ENCODE assay signal across 8 cellular contexts in genomic region chr14:88824314-88825077, GRCh38. TPM values are rescaled to one million over a fixed set of nuclear protein-coding genes. Genes with fewer than 3 reads are reported as not detected.
A peak's percentile ranks its signal among the peaks of the same experiment; 100 is the strongest.
DNase-seq lines count a peak whose midpoint lies in the region; ATAC-seq and TF ChIP-seq lines count a peak whose summit lies in the region.

Gene TTC8 (plus strand): TSS chr14:88824651. CDS start chr14:88824708, 57 bp downstream.

- TF ChIP-seq POLR2A in GM15510 (IDR thresholded peaks at IDR 0.05; ENCODE audit: borderline replicate concordance, extremely low read depth, insufficient read length) (peak; percentile 68), upper lobe of left lung (IDR thresholded peaks at IDR 0.05) (peak in 2 of 4 donors; percentile 44 to 74)

- no peak for TF ChIP-seq EP300 in upper lobe of left lung (IDR thresholded peaks at IDR 0.05)

- peaks cover 20% of the 10 kb centered on the region for H3K27me3 Mint-ChIP-seq in T-helper 1 cell treated with Interleukin-12 subunit alpha and Interleukin-12 subunit beta and Interleukin-4 antibody, amounts not matched to agents 30 μg/mL and 1 μg/mL, for 36 hours (ENCODE audit: low read depth)

- H3K4me3 ChIP-seq in left ventricle myocardium inferior (peak within 1 kb of the TSS; percentile 88), upper lobe of left lung (peak within 1 kb of the TSS; percentile 26 to 83 (median 72))

- peak within 1 kb of the TSS; percentile 94 for H3K27ac Mint-ChIP-seq in T-helper 1 cell treated with Interleukin-12 subunit alpha and Interleukin-12 subunit beta and Interleukin-4 antibody, amounts not matched to agents 30 μg/mL and 1 μg/mL, for 36 hours

- DNase-seq in NCI-H1694 (lab: John Stamatoyannopoulos, UW) (peak; percentile 85), left ventricle myocardium inferior (peak; percentile 88), posterior vena cava (ENCODE audit: low spot score) (peak; percentile 96), upper lobe of left lung (peak; percentile 89 to 95)

- H3K9me3 Mint-ChIP-seq in T-helper 1 cell treated with Interleukin-12 subunit alpha and Interleukin-12 subunit beta and Interleukin-4 antibody, amounts not matched to agents 30 μg/mL and 1 μg/mL, for 36 hours: no peaks in the 10 kb centered on the region

- WGBS in upper lobe of left lung, 2 donors: 1 to 6% methylated on average over 18 to 47 of the region's 50 CpGs

- H3K27me3 ChIP-seq in left ventricle myocardium inferior (ENCODE audit: low read depth) (no peaks in the 10 kb centered on the region), upper lobe of left lung (no peaks in the 10 kb centered on the region)

- H3K36me3 ChIP-seq in left ventricle myocardium inferior (no peaks in the 10 kb centered on the region), upper lobe of left lung (no peaks in the 10 kb centered on the region)

- intact Hi-C loops in left ventricle myocardium inferior (cut with micrococcal nuclease) (no loop called here), posterior vena cava (cut with DNase I) (no loop called here)

- peaks cover 8% of the 10 kb centered on the region for H3K4me1 Mint-ChIP-seq in T-helper 1 cell treated with Interleukin-12 subunit alpha and Interleukin-12 subunit beta and Interleukin-4 antibody, amounts not matched to agents 30 μg/mL and 1 μg/mL, for 36 hours (ENCODE audit: low read depth)

- TF ChIP-seq CTCF in left ventricle myocardium inferior (IDR thresholded peaks at IDR 0.05; ENCODE audit: borderline replicate concordance) (no peak), upper lobe of left lung (IDR thresholded peaks at IDR 0.05) (peak in 1 of 6 experiments; percentile 4)

- peak; percentile 97 for ATAC-seq in HG02884 (IDR thresholded peaks at IDR 0.05; ENCODE audit: unreplicated experiment)
- peak; percentile 99 to 100 for ATAC-seq in upper lobe of left lung (ENCODE audit: low FRiP score in 2 of 2)

- H3K4me1 ChIP-seq in left ventricle myocardium inferior: peaks cover 17% of the 10 kb centered on the region
- peaks cover 4 to 17% (median 7%) of the 10 kb centered on the region in 4 donors for H3K4me1 ChIP-seq in upper lobe of left lung

- peak within 1 kb of the TSS; percentile 89 for H3K4me3 Mint-ChIP-seq in T-helper 1 cell treated with Interleukin-12 subunit alpha and Interleukin-12 subunit beta and Interleukin-4 antibody, amounts not matched to agents 30 μg/mL and 1 μg/mL, for 36 hours

- no peaks in the 10 kb centered on the region for H3K9me3 ChIP-seq in left ventricle myocardium inferior (replicated peaks)
- H3K9me3 ChIP-seq in upper lobe of left lung: no peaks in the 10 kb centered on the region

- peak within 1 kb of the TSS; percentile 83 for H3K27ac ChIP-seq in angular gyrus (ENCODE audit: low read depth, low read length)
- peak within 1 kb of the TSS; percentile 94 for H3K27ac ChIP-seq in left ventricle myocardium inferior (replicated peaks)
- H3K27ac ChIP-seq in upper lobe of left lung: peak within 1 kb of the TSS; percentile 77 to 85 (median 84)

- H3K36me3 Mint-ChIP-seq in T-helper 1 cell treated with Interleukin-12 subunit alpha and Interleukin-12 subunit beta and Interleukin-4 antibody, amounts not matched to agents 30 μg/mL and 1 μg/mL, for 36 hours (ENCODE audit: low read depth): no peaks in the 10 kb centered on the region

RNA-seq across cellular contexts. Expression of gene TTC8, which starts in this region (rescaled TPM):
- total RNA-seq in left ventricle myocardium inferior (8.9 TPM), posterior vena cava (10 to 100 TPM; 17.0 to 26.8 TPM), upper lobe of left lung (10 to 100 TPM in 5 of 6 donors, 1 to 10 TPM in 1; 7.8 to 21.4 (median 15.7) TPM)

Comparison
In these comparisons a context has a peak if more than half of its experiments do, and no peak if none do; other contexts are left out.
1. Peak in every context shown above with its lines: DNase-seq, ATAC-seq, H3K4me3 ChIP-seq and H3K27ac ChIP-seq.